In genomic region chr18:5975111-5975622, GRCh38 we compare ENCODE assay signal across 9 cellular contexts.
DNase-seq lines count a peak whose midpoint lies in the region; ATAC-seq, FAIRE-seq and TF ChIP-seq lines count a peak whose summit lies in the region.
"Had no signal": no experiment of that assay in that cellular context is flagged by ENCODE, and none has a peak within 500 bp of the region (broad histone marks: within the 10 kb centered on the region; RNA-seq: fewer than 3 reads in every experiment).

No MANE protein-coding gene starts in this region.

- peak; percentile 20 for DNase-seq in bronchial epithelial cell (ENCODE audit: low read depth)
- no peak for DNase-seq in effector memory CD4-positive, alpha-beta T cell
- DNase-seq in NK-92 (lab: John Stamatoyannopoulos, UW; ENCODE audit: unreplicated experiment): no peak
- DNase-seq in activated CD4-positive, alpha-beta memory T cell treated with anti-CD3 and anti-CD28 coated beads for 36 hours: no peak
- no peak for DNase-seq in NCI-H1092 (lab: John Stamatoyannopoulos, UW)

- H3K9me3 ChIP-seq in BLaER1: no peaks in the 10 kb centered on the region
- no peaks in the 10 kb centered on the region for H3K9me3 ChIP-seq in effector memory CD4-positive, alpha-beta T cell (ENCODE audit: control insufficient read depth, low read length)

- no peaks in the 10 kb centered on the region for H3K4me1 Mint-ChIP-seq in activated CD4-positive, alpha-beta memory T cell treated with anti-CD3 and anti-CD28 coated beads for 36 hours (ENCODE audit: low read depth)

- H3K4me2 ChIP-seq in BLaER1: peak overlapping the region; percentile 76

- H3K27ac Mint-ChIP-seq in activated CD4-positive, alpha-beta memory T cell treated with anti-CD3 and anti-CD28 coated beads for 36 hours: no peak overlapping the region

- POLR2A ChIA-PET in activated CD4-positive, alpha-beta memory T cell treated with anti-CD3 and anti-CD28 coated beads for 36 hours (lab: Charles Lee): no interaction called here

- intact Hi-C loops in activated CD4-positive, alpha-beta memory T cell treated with anti-CD3 and anti-CD28 coated beads for 36 hours (cut with micrococcal nuclease): no loop called here

- H3K27ac ChIP-seq in BLaER1: peak overlapping the region; percentile 45
- no peak overlapping the region for H3K27ac ChIP-seq in effector memory CD4-positive, alpha-beta T cell (ENCODE audit: insufficient read depth, low read length, poor library complexity, severe bottlenecking)

- H3K9ac ChIP-seq in BLaER1: peak overlapping the region; percentile 38; the same call in 1 of the 2 replicates

- no peaks in the 10 kb centered on the region for H3K27me3 Mint-ChIP-seq in activated CD4-positive, alpha-beta memory T cell treated with anti-CD3 and anti-CD28 coated beads for 36 hours
- H3K27me3 Mint-ChIP-seq: central memory CD8-positive, alpha-beta T cell had no signal

- H3K4me1 ChIP-seq in BLaER1: peaks cover 44% of the 10 kb centered on the region
- H3K4me1 ChIP-seq in effector memory CD4-positive, alpha-beta T cell (ENCODE audit: control insufficient read depth, insufficient read depth, low read length, poor library complexity, severe bottlenecking): no peaks in the 10 kb centered on the region

- H3K27me3 ChIP-seq in BLaER1 (no peaks in the 10 kb centered on the region), bronchial epithelial cell (ENCODE audit: control insufficient read depth, insufficient read depth, low read length) (no peaks in the 10 kb centered on the region)
- no peaks in the 10 kb centered on the region for H3K27me3 ChIP-seq in effector memory CD4-positive, alpha-beta T cell (replicated peaks; ENCODE audit: control insufficient read depth, insufficient read depth, low read length, poor library complexity, severe bottlenecking)

- no peaks in the 10 kb centered on the region for H3K9me3 Mint-ChIP-seq in activated CD4-positive, alpha-beta memory T cell treated with anti-CD3 and anti-CD28 coated beads for 36 hours
- H3K9me3 Mint-ChIP-seq: central memory CD8-positive, alpha-beta T cell had no signal

- no peaks in the 10 kb centered on the region for H3K36me3 ChIP-seq in BLaER1
- H3K36me3 ChIP-seq in bronchial epithelial cell (ENCODE audit: control insufficient read depth, insufficient read depth, low read length): no peaks in the 10 kb centered on the region
- no peaks in the 10 kb centered on the region for H3K36me3 ChIP-seq in effector memory CD4-positive, alpha-beta T cell (ENCODE audit: control insufficient read depth, insufficient read depth, low read length)

- no peak overlapping the region for H3K4me3 Mint-ChIP-seq in activated CD4-positive, alpha-beta memory T cell treated with anti-CD3 and anti-CD28 coated beads for 36 hours
- H3K4me3 Mint-ChIP-seq: central memory CD8-positive, alpha-beta T cell had no signal

- no peaks in the 10 kb centered on the region for H4K20me1 ChIP-seq in BLaER1

- ATAC-seq in GM19351 (IDR thresholded peaks at IDR 0.05; ENCODE audit: unreplicated experiment) (peak; percentile 74), HG03175 (IDR thresholded peaks at IDR 0.05; ENCODE audit: unreplicated experiment) (peak; percentile 72)

- no peaks in the 10 kb centered on the region for H3K36me3 Mint-ChIP-seq in activated CD4-positive, alpha-beta memory T cell treated with anti-CD3 and anti-CD28 coated beads for 36 hours

- H3K4me3 ChIP-seq in BLaER1 (peak overlapping the region; percentile 5; the same call in 1 of the 2 replicates), bronchial epithelial cell (ENCODE audit: low read depth, low read length) (no peak overlapping the region)
- H3K4me3 ChIP-seq in effector memory CD4-positive, alpha-beta T cell (ENCODE audit: insufficient read depth, low read depth, low read length, poor library complexity, severe bottlenecking): no peak overlapping the region

- no peak for TF ChIP-seq CTCF in bronchial epithelial cell (IDR thresholded peaks at IDR 0.05; ENCODE audit: insufficient read depth, low read length, severe bottlenecking)

- FAIRE-seq in bronchial epithelial cell (lab: Jason Lieb, UNC): peak; percentile 47

- CTCF ChIA-PET in activated CD4-positive, alpha-beta memory T cell treated with anti-CD3 and anti-CD28 coated beads for 36 hours (lab: Charles Lee): no interaction called here
